In genomic region chr1:7348073-7348472, GRCh38 we compare ENCODE assay signal across 24 cellular contexts.
DNase-seq lines count a peak whose midpoint lies in the region; ATAC-seq, FAIRE-seq and TF ChIP-seq lines count a peak whose summit lies in the region.
"Had no signal": no experiment of that assay in that cellular context is flagged by ENCODE, and none has a peak within 500 bp of the region (broad histone marks: within the 10 kb centered on the region; RNA-seq: fewer than 3 reads in every experiment).

No MANE protein-coding gene starts in this region.

- H3K79me1 ChIP-seq in H1 (ENCODE audit: low read depth, low read length) (no peaks in the 10 kb centered on the region), trophoblast cell (ENCODE audit: low read length) (no peaks in the 10 kb centered on the region)

- no peak overlapping the region for H2BK120ac ChIP-seq in H1 (replicated peaks; ENCODE audit: low read depth, low read length)
- no peak overlapping the region for H2BK120ac ChIP-seq in trophoblast cell (ENCODE audit: insufficient read depth, low read length, poor library complexity)

- H3K4me3 ChIP-seq in H1 (ENCODE audit: extremely low read depth in 1 of 4, insufficient read depth in 2 of 4, low read depth in 3 of 4, low read length in 4 of 4) (no peak overlapping the region), trophoblast cell (ENCODE audit: low read depth, low read length) (peak overlapping the region; percentile 13), osteoblast (ENCODE audit: insufficient read depth, low read length) (no peak overlapping the region)
- H3K4me3 ChIP-seq: BLaER1, GM23248, HAP-1 had no signal

- H3K79me2 ChIP-seq in H1 (ENCODE audit: control insufficient read depth in 1 of 2, insufficient read depth in 2 of 2, low read length in 2 of 2) (no peaks in the 10 kb centered on the region), trophoblast cell (ENCODE audit: control insufficient read depth, insufficient read depth, low read length, poor library complexity) (no peaks in the 10 kb centered on the region), osteoblast (ENCODE audit: insufficient read depth, low read length) (no peaks in the 10 kb centered on the region)

- CTCF ChIA-PET in WTC11 (lab: Charles Lee), result no interaction called here
- CTCF ChIA-PET in H1 (lab: Charles Lee; ENCODE audit: partially characterized antibody), result interaction anchor here (1.0 to 1.1 kb wide), 2 partner anchors 11 to 116 kb away, joined by 3 to 5 read pairs; no protein-coding TSS in a partner anchor

- H3K18ac ChIP-seq in H1 (ENCODE audit: extremely low read depth, low read length) (peak overlapping the region; percentile 7; the same call in 1 of the 2 replicates), trophoblast cell (ENCODE audit: low read length) (no peak overlapping the region)

- H2BK20ac ChIP-seq in H1 (ENCODE audit: low read length), result 0 out of 2 replicates have a peak overlapping the region, but pooled peaks have one; percentile 34

- H4K5ac ChIP-seq in H1 (ENCODE audit: insufficient read length, low read depth, low read length), result no peak overlapping the region

- 0 out of 2 replicates have a peak overlapping the region, but pooled peaks have one; percentile 36 for H3K27ac Mint-ChIP-seq in WTC11
- H3K27ac Mint-ChIP-seq in nephron progenitor cell, result peak overlapping the region; percentile 87
- H3K27ac Mint-ChIP-seq: B cell; CD8-positive, alpha-beta memory T cell; HFFc6 had no signal

- no peak overlapping the region for H2AFZ ChIP-seq in H1 (ENCODE audit: low read length)
- no peak overlapping the region for H2AFZ ChIP-seq in trophoblast cell (ENCODE audit: insufficient read depth, low read length, poor library complexity)
- H2AFZ ChIP-seq in osteoblast (ENCODE audit: low read length), result no peak overlapping the region
- H2AFZ ChIP-seq: GM23248 had no signal

- no peak overlapping the region for H2BK15ac ChIP-seq in H1 (ENCODE audit: low read length)

- no peaks in the 10 kb centered on the region for H3K27me3 ChIP-seq in H1 (replicated peaks in 1 of 4; ENCODE audit: control insufficient read depth in 3 of 4, extremely low read depth in 1 of 4, insufficient read depth in 3 of 4, low read length in 3 of 4)
- H3K27me3 ChIP-seq in trophoblast cell (ENCODE audit: insufficient read depth, low read length), result no peaks in the 10 kb centered on the region
- no peaks in the 10 kb centered on the region for H3K27me3 ChIP-seq in osteoblast (ENCODE audit: insufficient read depth, low read length)
- H3K27me3 ChIP-seq: BLaER1 had no signal

- H3K4me2 ChIP-seq in H1 (ENCODE audit: insufficient read depth in 1 of 2, low read depth in 2 of 2, low read length in 2 of 2) (no peak overlapping the region), trophoblast cell (ENCODE audit: low read length) (no peak overlapping the region), osteoblast (ENCODE audit: insufficient read depth, low read length) (no peak overlapping the region)
- H3K4me2 ChIP-seq: BLaER1 had no signal

- H4K8ac ChIP-seq in H1 (ENCODE audit: extremely low read depth, insufficient read depth, low read length), result peak overlapping the region; percentile 3
- H4K8ac ChIP-seq in trophoblast cell (ENCODE audit: low read depth, low read length), result no peak overlapping the region

- DNase-seq in WTC11 (ENCODE audit: low spot score) (no peak), H1 (ENCODE audit: low read depth in 1 of 2, low spot score in 2 of 2) (no peak), nephron progenitor cell (no peak), trophoblast cell (no peak), 8988T (no peak), urothelium cell line (ENCODE audit: low spot score) (no peak), middle frontal gyrus (ENCODE audit: extremely low spot score, low spot score) (no peak), osteoblast (ENCODE audit: insufficient read length, low spot score, missing footprints) (no peak)
- DNase-seq: CD4-positive, CD25-positive, alpha-beta regulatory T cell; CD8-positive, alpha-beta memory T cell; DMS 273 treated with DMSO at 0.1 percent for 48 hours; DMS79; EL; GF-D8; GM23248; HFFc6 had no signal

- no peak overlapping the region for H3K23ac ChIP-seq in H1 (ENCODE audit: insufficient read length)
- H3K23ac ChIP-seq in trophoblast cell (ENCODE audit: low read length), result no peak overlapping the region

- FAIRE-seq in H1 (lab: Jason Lieb, UNC) (no peak), urothelium cell line (lab: Jason Lieb, UNC) (no peak)
- FAIRE-seq: A204.1, D721Med, GM12891, GM18507 had no signal

- TF ChIP-seq EP300 in H1 (IDR thresholded peaks at IDR 0.05; ENCODE audit: borderline replicate concordance in 1 of 2, low read depth in 2 of 2, low read length in 2 of 2), result no peak

- H4K20me1 ChIP-seq in H1 (replicated peaks in 1 of 2; ENCODE audit: control insufficient read depth in 1 of 2, insufficient read depth in 2 of 2, low read length in 2 of 2), result no peaks in the 10 kb centered on the region
- H4K20me1 ChIP-seq in osteoblast (ENCODE audit: insufficient read depth, low read length), result no peaks in the 10 kb centered on the region
- H4K20me1 ChIP-seq: BLaER1 had no signal

- H2BK12ac ChIP-seq in H1 (ENCODE audit: low read depth, low read length) (no peak overlapping the region), trophoblast cell (ENCODE audit: low read length) (no peak overlapping the region)

- H3K4me3 Mint-ChIP-seq in WTC11, result no peak overlapping the region
- no peak overlapping the region for H3K4me3 Mint-ChIP-seq in nephron progenitor cell
- H3K4me3 Mint-ChIP-seq: B cell; CD4-positive, CD25-positive, alpha-beta regulatory T cell; CD8-positive, alpha-beta memory T cell; HFFc6 had no signal

- H3K9me3 ChIP-seq in H1 (ENCODE audit: insufficient read depth in 2 of 2, low read depth in 1 of 2, low read length in 1 of 2) (no peaks in the 10 kb centered on the region), trophoblast cell (ENCODE audit: insufficient read depth, low read depth, low read length) (peaks cover 1% of the 10 kb centered on the region), osteoblast (ENCODE audit: low read depth, low read length) (no peaks in the 10 kb centered on the region)
- H3K9me3 ChIP-seq: BLaER1, HAP-1 had no signal

- no peak for TF ChIP-seq CTCF in WTC11 (IDR thresholded peaks at IDR 0.05)
- TF ChIP-seq CTCF in H1 (IDR thresholded peaks at IDR 0.05; ENCODE audit: control extremely low read depth in 1 of 3, insufficient read depth in 1 of 3, low read depth in 1 of 3, low read length in 3 of 3), result no peak
- TF ChIP-seq CTCF in nephron progenitor cell (IDR thresholded peaks at IDR 0.05), result no peak
- no peak for TF ChIP-seq CTCF in osteoblast (IDR thresholded peaks at IDR 0.05; ENCODE audit: extremely low read depth, low read depth, low read length)

- H3K4me1 Mint-ChIP-seq in WTC11, result peaks cover 4% of the 10 kb centered on the region; the same call in 1 of the 2 replicates
- H3K4me1 Mint-ChIP-seq in nephron progenitor cell, result peaks cover 56% of the 10 kb centered on the region
- H3K4me1 Mint-ChIP-seq: B cell; CD4-positive, CD25-positive, alpha-beta regulatory T cell; CD8-positive, alpha-beta memory T cell had no signal

- no peak overlapping the region for H3K14ac ChIP-seq in H1 (ENCODE audit: insufficient read length)
- H3K14ac ChIP-seq in trophoblast cell (ENCODE audit: low read length), result no peak overlapping the region

- POLR2A ChIA-PET in WTC11 (lab: Charles Lee) (no interaction called here), H1 (lab: Charles Lee; ENCODE audit: partially characterized antibody) (no interaction called here)

- H3K9me3 Mint-ChIP-seq in WTC11 (no peaks in the 10 kb centered on the region), nephron progenitor cell (no peaks in the 10 kb centered on the region)
- H3K9me3 Mint-ChIP-seq: HFFc6 had no signal

- no peak for TF ChIP-seq POLR2A in H1 (IDR thresholded peaks at IDR 0.05; ENCODE audit: control extremely low read depth in 1 of 2, low read depth in 2 of 2, low read length in 2 of 2)

- no peak overlapping the region for H3K56ac ChIP-seq in H1 (replicated peaks; ENCODE audit: insufficient read length, low read depth, low read length)

- H4K91ac ChIP-seq in H1 (replicated peaks; ENCODE audit: insufficient read length, low read length) (no peak overlapping the region), trophoblast cell (ENCODE audit: low read depth, low read length) (no peak overlapping the region)

- no peaks in the 10 kb centered on the region for H3K36me3 ChIP-seq in H1 (ENCODE audit: control insufficient read depth in 2 of 4, insufficient read depth in 4 of 4, low read length in 3 of 4)
- no peaks in the 10 kb centered on the region for H3K36me3 ChIP-seq in trophoblast cell (ENCODE audit: control insufficient read depth in 1 of 2, insufficient read depth in 2 of 2, low read length in 2 of 2)
- no peaks in the 10 kb centered on the region for H3K36me3 ChIP-seq in osteoblast (ENCODE audit: insufficient read depth, low read length)
- H3K36me3 ChIP-seq: BLaER1, HAP-1 had no signal

- no peaks in the 10 kb centered on the region for H3K23me2 ChIP-seq in H1 (ENCODE audit: low read depth, low read length)

- H4K12ac ChIP-seq in trophoblast cell (ENCODE audit: low read depth, low read length), result no peak overlapping the region

- H3K4me1 ChIP-seq in H1 (replicated peaks in 1 of 4; ENCODE audit: control insufficient read depth in 3 of 4, insufficient read depth in 4 of 4, low read length in 3 of 4), result no peaks in the 10 kb centered on the region; a peak in 2 of 7 replicates
- no peaks in the 10 kb centered on the region for H3K4me1 ChIP-seq in trophoblast cell (ENCODE audit: control insufficient read depth in 1 of 2, insufficient read depth in 2 of 2, low read length in 2 of 2)
- peaks cover 5% of the 10 kb centered on the region for H3K4me1 ChIP-seq in osteoblast (ENCODE audit: insufficient read depth, low read length)
- H3K4me1 ChIP-seq: HAP-1 had no signal

- H3K4ac ChIP-seq in H1 (replicated peaks; ENCODE audit: insufficient read length, low read depth, low read length), result no peak overlapping the region
- no peak overlapping the region for H3K4ac ChIP-seq in trophoblast cell (ENCODE audit: low read depth, low read length)

- TF ChIP-seq RAD21 in H1 (IDR thresholded peaks at IDR 0.05 in 1 of 2, conservative IDR thresholded peaks at IDR 0.05 in 1 of 2; ENCODE audit: low read depth in 2 of 2, low read length in 2 of 2), result no peak

- H3K27ac ChIP-seq in H1 (ENCODE audit: low read depth, low read length), result no peak overlapping the region
- H3K27ac ChIP-seq in trophoblast cell (ENCODE audit: low read depth, low read length), result no peak overlapping the region
- H3K27ac ChIP-seq in osteoblast (ENCODE audit: low read depth, low read length), result no peak overlapping the region
- H3K27ac ChIP-seq: BLaER1, C4-2B, GM23248 had no signal

- no peak overlapping the region for H2AK5ac ChIP-seq in H1 (ENCODE audit: low read depth, low read length)
- no peak overlapping the region for H2AK5ac ChIP-seq in trophoblast cell (ENCODE audit: low read length)

- 87% methylated on average over 10 of the region's 10 CpGs; no CpG with 5 or more reads in 1 of the 2 experiments for WGBS in H1 (ENCODE audit: extremely low coverage in 1 of 2, insufficient coverage in 1 of 2, insufficient read length in 1 of 2, insufficient replicate concordance in 2 of 2, low coverage in 1 of 2, low lambda C conversion rate in 2 of 2, missing lambda C conversion rate in 1 of 2), 2 experiments
- no CpG with 5 or more reads among the region's 10 CpGs for WGBS in trophoblast cell (ENCODE audit: extremely low coverage, insufficient coverage, insufficient read length)

- ATAC-seq in WTC11, result no peak

- H2BK5ac ChIP-seq in H1 (ENCODE audit: low read depth, low read length), result peak overlapping the region; percentile 63; the same call in 1 of the 2 replicates
- no peak overlapping the region for H2BK5ac ChIP-seq in trophoblast cell (ENCODE audit: low read depth, low read length, poor library complexity)

- H3K27me3 Mint-ChIP-seq in WTC11 (ENCODE audit: low read depth), result no peaks in the 10 kb centered on the region; the same call in 1 of the 2 replicates
- H3K27me3 Mint-ChIP-seq in nephron progenitor cell (ENCODE audit: low read depth, poor library complexity), result peaks cover 11% of the 10 kb centered on the region

- H3K36me3 Mint-ChIP-seq in WTC11 (no peaks in the 10 kb centered on the region), nephron progenitor cell (ENCODE audit: low read depth) (no peaks in the 10 kb centered on the region)
- H3K36me3 Mint-ChIP-seq: CD4-positive, CD25-positive, alpha-beta regulatory T cell; CD8-positive, alpha-beta memory T cell had no signal

- H3K9ac ChIP-seq in H1 (replicated peaks in 1 of 4; ENCODE audit: extremely low read depth in 1 of 4, low read depth in 3 of 4, low read length in 3 of 4), result no peak overlapping the region
- H3K9ac ChIP-seq in trophoblast cell (ENCODE audit: low read length), result no peak overlapping the region
- H3K9ac ChIP-seq: BLaER1, GM23248 had no signal
